8 cellular contexts compared by ENCODE assay signal in the genomic region with DNA sequence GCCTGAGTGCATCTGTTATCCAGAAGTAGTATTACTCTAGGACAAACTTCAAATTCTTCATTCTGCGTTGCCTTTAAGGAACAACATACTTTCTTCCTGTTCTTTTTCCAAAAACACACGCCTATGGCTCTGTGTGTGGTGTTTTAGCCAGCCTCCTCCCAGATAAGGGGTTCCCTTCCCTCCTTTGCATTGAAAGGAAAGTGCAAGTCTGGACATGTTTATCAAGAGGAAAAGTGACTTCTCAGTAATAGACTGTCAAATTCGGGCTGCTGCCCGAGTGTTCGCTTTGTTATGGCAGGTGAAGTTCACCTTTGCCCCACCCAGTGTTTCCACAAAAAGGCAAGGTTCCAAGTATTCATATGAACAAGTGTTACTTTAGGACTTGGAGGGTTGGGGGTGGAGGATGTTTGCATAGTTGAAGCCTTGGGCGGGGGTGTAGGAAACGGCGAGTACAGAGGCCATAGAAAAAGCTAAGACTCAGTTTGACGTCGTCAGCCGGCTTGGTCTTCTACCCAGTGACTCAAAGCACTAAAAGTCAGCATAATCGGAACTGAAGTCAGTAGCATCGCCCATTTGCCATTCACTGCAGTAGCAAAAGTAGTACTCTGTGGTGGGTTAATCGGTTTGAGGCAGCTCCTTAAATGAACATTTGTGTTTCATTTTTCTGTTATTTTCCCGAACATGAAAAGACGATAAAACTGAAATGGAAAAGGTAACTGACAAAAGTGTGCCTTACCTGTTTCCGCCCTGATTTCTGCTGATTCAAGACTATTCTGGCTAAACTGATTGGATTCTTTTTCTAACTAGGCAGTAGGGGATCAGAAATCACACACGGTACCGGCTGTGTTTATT. TPM values are rescaled to one million over a fixed set of nuclear protein-coding genes. Genes with fewer than 3 reads are reported as not detected.
A peak's percentile ranks its signal among the peaks of the same experiment; 100 is the strongest.
DNase-seq lines count a peak whose midpoint lies in the region; ATAC-seq and TF ChIP-seq lines count a peak whose summit lies in the region.

No MANE protein-coding gene starts in this region.

- H3K9me3 ChIP-seq in thoracic aorta, result no peaks in the 10 kb centered on the region

- ATAC-seq in GM18502 (IDR thresholded peaks at IDR 0.05; ENCODE audit: poor library complexity, unreplicated experiment), result peak; percentile 43
- ATAC-seq in HG03442 (IDR thresholded peaks at IDR 0.05; ENCODE audit: unreplicated experiment), result peak; percentile 42
- ATAC-seq in activated CD4-positive, CD25-positive, alpha-beta regulatory T cell treated with anti-CD3 and anti-CD28 coated beads, Interleukin-2, amount 50 U/mL, for 24 hours, result peak; percentile 68 to 71
- ATAC-seq in thoracic aorta (ENCODE audit: insufficient number of reproducible peaks, low FRiP score, low read depth), result peak; percentile 27

- no peaks in the 10 kb centered on the region for H3K27me3 Mint-ChIP-seq in dendritic cell treated with granulocyte-macrophage colony-stimulating factor and Interleukin-4, amounts not matched to agents 40 ng/mL and 50 ng/mL, for 4 days
- peaks cover 91% of the 10 kb centered on the region for H3K27me3 Mint-ChIP-seq in nephron (ENCODE audit: low read depth)

- TF ChIP-seq CTCF in nephron (IDR thresholded peaks at IDR 0.05; ENCODE audit: unreplicated experiment in 3 of 3) (no peak), thoracic aorta (IDR thresholded peaks at IDR 0.05) (no peak)

- H3K36me3 ChIP-seq in thoracic aorta, result no peaks in the 10 kb centered on the region

- H3K4me3 Mint-ChIP-seq in dendritic cell treated with granulocyte-macrophage colony-stimulating factor and Interleukin-4, amounts not matched to agents 40 ng/mL and 50 ng/mL, for 4 days, result peak overlapping the region; percentile 73
- H3K4me3 Mint-ChIP-seq in nephron, result peak overlapping the region; percentile 71 to 86 (median 82)

- H3K27ac ChIP-seq in thoracic aorta, result peak overlapping the region in 1 of 2 donors; percentile 23

- peaks cover 0 to 4% of the 10 kb centered on the region in 2 donors for H3K4me1 ChIP-seq in thoracic aorta (ENCODE audit: control insufficient read depth in 1 of 2, low read depth in 2 of 2)

- peaks cover 100% of the 10 kb centered on the region for H3K36me3 Mint-ChIP-seq in dendritic cell treated with granulocyte-macrophage colony-stimulating factor and Interleukin-4, amounts not matched to agents 40 ng/mL and 50 ng/mL, for 4 days (ENCODE audit: low read depth)
- no peaks in the 10 kb centered on the region for H3K36me3 Mint-ChIP-seq in nephron (ENCODE audit: low read depth)

- peak overlapping the region; percentile 87 for H3K27ac Mint-ChIP-seq in dendritic cell treated with granulocyte-macrophage colony-stimulating factor and Interleukin-4, amounts not matched to agents 40 ng/mL and 50 ng/mL, for 4 days
- peak overlapping the region; percentile 26 to 83 (median 64) for H3K27ac Mint-ChIP-seq in nephron

- intact Hi-C loops in dendritic cell treated with granulocyte-macrophage colony-stimulating factor and Interleukin-4, amounts not matched to agents 40 ng/mL and 50 ng/mL, for 4 days (cut with micrococcal nuclease), result loop anchor here (5.0 kb wide), 1 partner anchor 366 kb away; no protein-coding TSS in a partner anchor

- DNase-seq in thoracic aorta (ENCODE audit: low spot score) (no peak), dedifferentiated amniotic fluid mesenchymal stem cell (ENCODE audit: extremely low spot score) (no peak), HuH-7 (ENCODE audit: low spot score) (no peak)

- peak overlapping the region; percentile 63 for H3K4me3 ChIP-seq in thoracic aorta

- H3K9me3 Mint-ChIP-seq in dendritic cell treated with granulocyte-macrophage colony-stimulating factor and Interleukin-4, amounts not matched to agents 40 ng/mL and 50 ng/mL, for 4 days, result no peaks in the 10 kb centered on the region
- H3K9me3 Mint-ChIP-seq in nephron, result no peaks in the 10 kb centered on the region

- H3K27me3 ChIP-seq in thoracic aorta (replicated peaks; ENCODE audit: insufficient read depth), result no peaks in the 10 kb centered on the region

- peaks cover 80% of the 10 kb centered on the region for H3K4me1 Mint-ChIP-seq in dendritic cell treated with granulocyte-macrophage colony-stimulating factor and Interleukin-4, amounts not matched to agents 40 ng/mL and 50 ng/mL, for 4 days (ENCODE audit: low read depth)
- H3K4me1 Mint-ChIP-seq in nephron, result peaks cover 22% of the 10 kb centered on the region

RNA-seq across cellular contexts. Expression of a gene that starts 12.5 kb away (rescaled TPM):
- total RNA-seq in thoracic aorta, result 1 to 10 TPM; 4.1 to 7.9 TPM
